ENCODE assay signal across 13 cellular contexts in the genomic region with DNA sequence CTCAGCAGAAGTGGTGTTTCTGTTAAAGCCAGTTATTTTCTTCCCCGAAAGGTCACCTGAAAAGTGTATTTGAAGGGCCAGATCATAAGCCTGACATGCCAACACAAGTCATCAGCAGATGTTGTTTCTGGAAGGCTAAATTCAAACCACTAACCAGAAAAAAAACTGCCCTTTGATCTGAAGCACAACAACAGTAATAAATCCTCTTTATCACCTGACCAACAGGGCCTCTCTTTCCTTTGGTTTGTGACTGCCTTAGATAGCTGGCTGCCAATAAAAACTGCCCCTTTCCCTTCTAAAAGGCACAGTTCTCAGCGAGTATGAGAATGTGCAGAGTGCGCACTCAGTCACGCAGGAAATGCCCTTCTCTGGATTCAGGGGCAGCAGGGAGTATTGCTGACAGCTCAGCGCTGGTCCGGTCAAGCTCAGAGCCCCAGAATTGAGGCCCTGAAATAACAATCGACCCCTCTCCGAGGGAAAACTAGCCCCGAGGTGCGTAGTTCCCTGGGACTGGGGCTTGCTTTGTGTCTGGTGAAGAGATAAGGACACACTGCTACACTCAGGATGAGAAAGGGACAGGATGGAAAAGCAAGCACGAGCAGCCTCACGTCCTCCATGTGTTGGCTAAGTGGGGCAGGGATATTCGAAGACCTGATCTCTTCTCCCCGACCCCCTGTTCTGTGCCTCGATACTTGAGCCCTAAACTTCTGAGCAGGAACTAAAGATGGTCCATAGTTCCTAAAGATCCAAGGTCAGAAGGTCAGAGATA.
A peak's percentile ranks its signal among the peaks of the same experiment; 100 is the strongest.
DNase-seq lines count a peak whose midpoint lies in the region; ATAC-seq and TF ChIP-seq lines count a peak whose summit lies in the region.
"Had no signal": no experiment of that assay in that cellular context is flagged by ENCODE, and none has a peak within 500 bp of the region (broad histone marks: within the 10 kb centered on the region; RNA-seq: fewer than 3 reads in every experiment).

No MANE protein-coding gene starts in this region.

- peak; percentile 12 for DNase-seq in HEK293T (ENCODE audit: extremely low spot score)
- DNase-seq in astrocyte of the spinal cord (ENCODE audit: low read depth, low spot score) = peak; percentile 58
- peak; percentile 51 for DNase-seq in kidney tubule cell (ENCODE audit: low spot score)
- no peak for DNase-seq in sigmoid colon
- DNase-seq in hypothalamus (lab: John Stamatoyannopoulos, UW) = no peak
- no peak for DNase-seq in BE2C
- DNase-seq: activated naive CD8-positive, alpha-beta T cell treated with anti-CD3 and anti-CD28 coated beads, Interleukin-2, amount 50 U/mL, for 24 hours; KG1; NCI-H2029; trophoblast cell had no signal

- no peak for TF ChIP-seq POLR2A in sigmoid colon (IDR thresholded peaks at IDR 0.05)

- H3K36me3 ChIP-seq in sigmoid colon (no peaks in the 10 kb centered on the region), BE2C (no peaks in the 10 kb centered on the region)
- H3K36me3 ChIP-seq: BLaER1 treated with 17β-estradiol and CSF1 and Interleukin-3, amounts not matched to agents 10 nM and 100 nM had no signal

- WGBS in sigmoid colon, 2 donors = 12 to 55% methylated on average over 15 of the region's 15 CpGs

- TF ChIP-seq CTCF in astrocyte of the spinal cord (IDR thresholded peaks at IDR 0.05; ENCODE audit: low read depth, low read length) (no peak), sigmoid colon (IDR thresholded peaks at IDR 0.05) (no peak), BE2C (IDR thresholded peaks at IDR 0.05; ENCODE audit: low read depth, low read length) (no peak)

- H3K9me3 ChIP-seq in sigmoid colon (no peaks in the 10 kb centered on the region), BE2C (no peaks in the 10 kb centered on the region)
- H3K9me3 ChIP-seq: BLaER1 treated with 17β-estradiol and CSF1 and Interleukin-3, amounts not matched to agents 10 nM and 100 nM had no signal

- in situ Hi-C loops in astrocyte of the spinal cord (cut with HindIII; ENCODE audit: low sequenced_read_pairs) = no loop called here

- CTCF ChIA-PET in HEK293T (lab: Yijun Ruan, JAX) = interaction anchor here (0.8 to 1.2 kb wide), 3 partner anchors 12 to 224 kb away, joined by 3 to 5 read pairs (median 3); no protein-coding TSS in a partner anchor

- intact Hi-C loops in sigmoid colon (cut with DNase I) = no loop called here

- no peak for ATAC-seq in HG03565 (IDR thresholded peaks at IDR 0.05; ENCODE audit: unreplicated experiment)
- ATAC-seq in HG03442 (IDR thresholded peaks at IDR 0.05; ENCODE audit: unreplicated experiment) = no peak
- ATAC-seq: activated naive CD8-positive, alpha-beta T cell treated with anti-CD3 and anti-CD28 coated beads, Interleukin-2, amount 50 U/mL, for 24 hours had no signal

- H3K27me3 ChIP-seq in sigmoid colon = no peaks in the 10 kb centered on the region
- peaks cover 3% of the 10 kb centered on the region; the same call in 1 of the 2 replicates for H3K27me3 ChIP-seq in BE2C
- H3K27me3 ChIP-seq: BLaER1 treated with 17β-estradiol and CSF1 and Interleukin-3, amounts not matched to agents 10 nM and 100 nM had no signal

- H3K4me3 ChIP-seq in astrocyte of the spinal cord (ENCODE audit: low read depth, low read length) (no peak overlapping the region), sigmoid colon (no peak overlapping the region), BE2C (ENCODE audit: low read depth, low read length) (no peak overlapping the region)
- H3K4me3 ChIP-seq: BLaER1 treated with 17β-estradiol and CSF1 and Interleukin-3, amounts not matched to agents 10 nM and 100 nM had no signal

- POLR2A ChIA-PET in HEK293T (lab: Yijun Ruan, JAX) = no interaction called here

- H3K4me1 ChIP-seq in sigmoid colon (peaks cover 0 to 18% (median 11%) of the 10 kb centered on the region in 4 donors), BE2C (no peaks in the 10 kb centered on the region)
- H3K4me1 ChIP-seq: BLaER1 treated with 17β-estradiol and CSF1 and Interleukin-3, amounts not matched to agents 10 nM and 100 nM had no signal

- no peak for TF ChIP-seq EP300 in sigmoid colon (IDR thresholded peaks at IDR 0.05)

- H3K27ac ChIP-seq in sigmoid colon = peak overlapping the region in 3 of 4 donors; percentile 0 to 38 (median 36)
- H3K27ac ChIP-seq: BLaER1 treated with 17β-estradiol and CSF1 and Interleukin-3, amounts not matched to agents 10 nM and 100 nM had no signal

TF ChIP-seq in HEK293T, 16 proteins besides CTCF, POLR2A, EP300 and RAD21:
- TF ChIP-seq LEF1 (IDR thresholded peaks at IDR 0.05; ENCODE audit: borderline replicate concordance) (no peak), ELF4 (IDR thresholded peaks at IDR 0.05) (no peak)

Comparison
In these comparisons a context has a peak if more than half of its experiments do, and no peak if none do; other contexts are left out.
1. DNase-seq: peak in HEK293T (single experiment), astrocyte of the spinal cord (single experiment) and kidney tubule cell (single experiment); none in sigmoid colon (single experiment), hypothalamus (0 of 51) and BE2C (single experiment).